ENCODE assay signal across 23 cellular contexts in genomic region chr15:100769975-100770340, GRCh38.
DNase-seq lines count a peak whose midpoint lies in the region; ATAC-seq and TF ChIP-seq lines count a peak whose summit lies in the region.
"Had no signal": no experiment of that assay in that cellular context is flagged by ENCODE, and none has a peak within 500 bp of the region (broad histone marks: within the 10 kb centered on the region; RNA-seq: fewer than 3 reads in every experiment).

No MANE protein-coding gene starts in this region.

- ATAC-seq in omental fat pad (ENCODE audit: low FRiP score) (no peak), HG03196 (IDR thresholded peaks at IDR 0.05; ENCODE audit: unreplicated experiment) (no peak)
- ATAC-seq: A549 had no signal

- no peak overlapping the region for H3K4me2 ChIP-seq in osteoblast (ENCODE audit: insufficient read depth, low read length)
- H3K4me2 ChIP-seq: A549, PC-9 had no signal

- H3K9me3 Mint-ChIP-seq in endodermal cell: peaks cover 4% of the 10 kb centered on the region
- H3K9me3 Mint-ChIP-seq: HFFc6 had no signal

- no peak overlapping the region for H2AFZ ChIP-seq in osteoblast (ENCODE audit: low read length)
- H2AFZ ChIP-seq: PC-9 had no signal

- no peaks in the 10 kb centered on the region for H3K27me3 ChIP-seq in endodermal cell (ENCODE audit: control insufficient read depth, insufficient read depth, low read length, poor library complexity, severe bottlenecking)
- H3K27me3 ChIP-seq in osteoblast (ENCODE audit: insufficient read depth, low read length): no peaks in the 10 kb centered on the region

- H3K36me3 Mint-ChIP-seq in endodermal cell (ENCODE audit: low read depth): no peaks in the 10 kb centered on the region
- H3K36me3 Mint-ChIP-seq: CD14-positive monocyte had no signal

- no peak for TF ChIP-seq POLR2A in erythroblast (IDR thresholded peaks at IDR 0.05; ENCODE audit: low read length)

- H4K20me1 ChIP-seq in osteoblast (ENCODE audit: insufficient read depth, low read length): no peaks in the 10 kb centered on the region

- H3K27me3 Mint-ChIP-seq in endodermal cell (ENCODE audit: insufficient read depth): no peaks in the 10 kb centered on the region

- H3K27ac Mint-ChIP-seq in endodermal cell: no peak overlapping the region
- H3K27ac Mint-ChIP-seq: B cell, HFFc6 had no signal

- H3K4me3 ChIP-seq in endodermal cell (ENCODE audit: low read length) (no peak overlapping the region), osteoblast (ENCODE audit: insufficient read depth, low read length) (no peak overlapping the region)
- H3K4me3 ChIP-seq: A549, PC-9 had no signal

- H3K9me3 ChIP-seq in endodermal cell (ENCODE audit: control insufficient read depth, low read length): no peaks in the 10 kb centered on the region
- no peaks in the 10 kb centered on the region for H3K9me3 ChIP-seq in osteoblast (ENCODE audit: low read depth, low read length)
- H3K9me3 ChIP-seq: A549 had no signal

- H3K27ac ChIP-seq in endodermal cell (ENCODE audit: low read depth, low read length) (no peak overlapping the region), osteoblast (ENCODE audit: low read depth, low read length) (no peak overlapping the region)
- H3K27ac ChIP-seq: A549, PC-9 had no signal

- WGBS in endodermal cell (ENCODE audit: insufficient coverage in 1 of 2, insufficient read length in 1 of 2), 2 experiments: 86 to 92% methylated on average over 4 of the region's 4 CpGs

- H3K4me1 ChIP-seq in endodermal cell (ENCODE audit: control insufficient read depth, insufficient read depth, low read length) (peaks cover 6% of the 10 kb centered on the region), osteoblast (ENCODE audit: insufficient read depth, low read length) (peaks cover 6% of the 10 kb centered on the region)
- H3K4me1 ChIP-seq: A549 had no signal

- TF ChIP-seq CTCF in GM20000 (IDR thresholded peaks at IDR 0.05; ENCODE audit: extremely low read depth, missing control alignments) (no peak), endodermal cell (conservative IDR thresholded peaks at IDR 0.05) (no peak), osteoblast (IDR thresholded peaks at IDR 0.05; ENCODE audit: extremely low read depth, low read depth, low read length) (no peak), omental fat pad (IDR thresholded peaks at IDR 0.05) (no peak)

- peaks cover 24% of the 10 kb centered on the region for H3K4me1 Mint-ChIP-seq in endodermal cell
- H3K4me1 Mint-ChIP-seq: B cell, CD14-positive monocyte had no signal

- H3K79me2 ChIP-seq in osteoblast (ENCODE audit: insufficient read depth, low read length): no peaks in the 10 kb centered on the region

- no peak overlapping the region for H3K4me3 Mint-ChIP-seq in endodermal cell
- H3K4me3 Mint-ChIP-seq: B cell, CD14-positive monocyte, HFFc6 had no signal

- peak; percentile 9 for DNase-seq in D341Med (ENCODE audit: low spot score)
- peak; percentile 4 for DNase-seq in GM20000 (ENCODE audit: low spot score)
- DNase-seq in endodermal cell: peak; percentile 38
- DNase-seq in osteoblast (ENCODE audit: insufficient read length, low spot score, missing footprints): peak; percentile 31
- no peak for DNase-seq in erythroblast (lab: John Stamatoyannopoulos, UW)
- DNase-seq in omental fat pad (ENCODE audit: low spot score): no peak
- DNase-seq: DMS53, GDM1, HFFc6, KG1, NCI-H1105, NCI-H146, NCI-H2029, NCI-H2227 treated with DMSO at 0.1 percent for 48 hours, NCI-H510A, NCI-H748 treated with DMSO at 0.1 percent for 48 hours, PC-9, RPMI8226, SHP77 treated with DMSO at 0.1 percent for 48 hours had no signal

- H3K36me3 ChIP-seq in endodermal cell (ENCODE audit: control insufficient read depth, insufficient read depth, low read length) (no peaks in the 10 kb centered on the region), osteoblast (ENCODE audit: insufficient read depth, low read length) (no peaks in the 10 kb centered on the region)

- no peak overlapping the region for H3K9ac ChIP-seq in endodermal cell (ENCODE audit: extremely low read depth, low read length, poor library complexity, severe bottlenecking)

Comparison
In these comparisons a context has a peak if more than half of its experiments do, and no peak if none do; other contexts are left out.
1. DNase-seq: peak in D341Med (single experiment), GM20000 (single experiment), endodermal cell (single experiment) and osteoblast (single experiment); none in erythroblast (0 of 2) and omental fat pad (single experiment).